Comparison of ENCODE assay signal across 27 cellular contexts in genomic region chr18:46140173-46140572, GRCh38.
"Had no signal": no experiment of that assay in that cellular context is flagged by ENCODE, and none has a peak within 500 bp of the region (broad histone marks: within the 10 kb centered on the region; RNA-seq: fewer than 3 reads in every experiment).

No MANE protein-coding gene starts in this region.

- H3K4me3 Mint-ChIP-seq: naive thymus-derived CD4-positive, alpha-beta T cell; natural killer cell; nephron; stimulated activated memory B cell treated with anti-CD40 and anti-IgM and Interleukin-4, amounts not matched to agents 10 μg/mL and 1 μg/mL and 100 μg/mL, for 72 hours; stimulated activated naive CD8-positive, alpha-beta T cell treated with anti-CD3 and anti-CD28 coated beads, Interleukin-15, amount 100 ng/mL, for 72 hours had no signal

- H3K4me3 ChIP-seq: psoas muscle, right lobe of liver, sigmoid colon, suprapubic skin, testis, tibial artery, upper lobe of left lung, vagina had no signal

- H3K27ac ChIP-seq: neutrophil, parathyroid adenoma, psoas muscle, right lobe of liver, sigmoid colon, suprapubic skin, testis, tibial artery, upper lobe of left lung, vagina had no signal

- H3K27me3 ChIP-seq: neutrophil, right lobe of liver, sigmoid colon, suprapubic skin, testis, tibial artery, upper lobe of left lung, vagina had no signal

- H3K4me1 Mint-ChIP-seq: natural killer cell; stimulated activated memory B cell treated with anti-CD40 and anti-IgM and Interleukin-4, amounts not matched to agents 10 μg/mL and 1 μg/mL and 100 μg/mL, for 72 hours; stimulated activated naive CD8-positive, alpha-beta T cell treated with anti-CD3 and anti-CD28 coated beads, Interleukin-15, amount 100 ng/mL, for 72 hours had no signal

- H3K36me3 Mint-ChIP-seq: natural killer cell had no signal

- H3K9me3 Mint-ChIP-seq: naive thymus-derived CD4-positive, alpha-beta T cell; natural killer cell; nephron; stimulated activated memory B cell treated with anti-CD40 and anti-IgM and Interleukin-4, amounts not matched to agents 10 μg/mL and 1 μg/mL and 100 μg/mL, for 72 hours; stimulated activated naive CD8-positive, alpha-beta T cell treated with anti-CD3 and anti-CD28 coated beads, Interleukin-15, amount 100 ng/mL, for 72 hours had no signal

- ATAC-seq: naive thymus-derived CD4-positive, alpha-beta T cell; natural killer cell; psoas muscle; right cardiac atrium; right lobe of liver; stimulated activated memory B cell treated with anti-CD40 and anti-IgM and Interleukin-4, amounts not matched to agents 10 μg/mL and 1 μg/mL and 100 μg/mL, for 72 hours; stimulated activated naive CD8-positive, alpha-beta T cell treated with anti-CD3 and anti-CD28 coated beads, Interleukin-15, amount 100 ng/mL, for 72 hours; stimulated activated naive CD8-positive, alpha-beta T cell treated with anti-CD3 and anti-CD28 coated beads, Interleukin-15, Interleukin-2, amounts not matched to agents 100 U/mL and 50 U/mL, for 24 hours had no signal

- H3K27me3 Mint-ChIP-seq: naive thymus-derived CD4-positive, alpha-beta T cell; progenitor cell of endocrine pancreas; stimulated activated memory B cell treated with anti-CD40 and anti-IgM and Interleukin-4, amounts not matched to agents 10 μg/mL and 1 μg/mL and 100 μg/mL, for 72 hours; stimulated activated naive CD8-positive, alpha-beta T cell treated with anti-CD3 and anti-CD28 coated beads, Interleukin-15, amount 100 ng/mL, for 72 hours had no signal

- H3K4me1 ChIP-seq: right lobe of liver, sigmoid colon, suprapubic skin, testis, tibial artery, upper lobe of left lung, vagina had no signal

- H3K36me3 ChIP-seq: neutrophil, right lobe of liver, sigmoid colon, suprapubic skin, upper lobe of left lung, vagina had no signal

- H3K9me3 ChIP-seq: neutrophil, psoas muscle, right lobe of liver, sigmoid colon, suprapubic skin, testis, tibial artery, upper lobe of left lung, vagina had no signal

- H3K27ac Mint-ChIP-seq: natural killer cell; nephron; progenitor cell of endocrine pancreas; stimulated activated memory B cell treated with anti-CD40 and anti-IgM and Interleukin-4, amounts not matched to agents 10 μg/mL and 1 μg/mL and 100 μg/mL, for 72 hours had no signal

- DNase-seq: naive thymus-derived CD4-positive, alpha-beta T cell; natural killer cell; nucleus accumbens; psoas muscle; right cardiac atrium; right lobe of liver; sigmoid colon; small intestine; stimulated activated CD4-positive, alpha-beta T cell treated with anti-CD3 and anti-CD28 coated beads, Interleukin-15, amount 100 ng/mL, for 24 hours; stimulated activated CD4-positive, alpha-beta T cell treated with anti-CD3 and anti-CD28 coated beads, Interleukin-2, amount 100 ng/mL, for 24 hours; stimulated activated CD4-positive, alpha-beta T cell treated with anti-CD3 and anti-CD28 coated beads, Interleukin-2, amount 100 ng/mL, for 48 hours; stimulated activated CD4-positive, alpha-beta T cell treated with anti-CD3 and anti-CD28 coated beads, Interleukin-4, amount 100 ng/mL, for 24 hours; stimulated activated naive CD4-positive, alpha-beta T cell; stimulated activated naive CD8-positive, alpha-beta T cell treated with anti-CD3 and anti-CD28 coated beads, Interleukin-15, amount 100 ng/mL, for 72 hours; stimulated activated naive CD8-positive, alpha-beta T cell treated with anti-CD3 and anti-CD28 coated beads, Interleukin-15, Interleukin-2, amounts not matched to agents 100 U/mL and 50 U/mL, for 24 hours; substantia nigra; testis; trophoblast cell; upper lobe of left lung had no signal
